Comparison of ENCODE assay signal across 18 cellular contexts in the genomic region with DNA sequence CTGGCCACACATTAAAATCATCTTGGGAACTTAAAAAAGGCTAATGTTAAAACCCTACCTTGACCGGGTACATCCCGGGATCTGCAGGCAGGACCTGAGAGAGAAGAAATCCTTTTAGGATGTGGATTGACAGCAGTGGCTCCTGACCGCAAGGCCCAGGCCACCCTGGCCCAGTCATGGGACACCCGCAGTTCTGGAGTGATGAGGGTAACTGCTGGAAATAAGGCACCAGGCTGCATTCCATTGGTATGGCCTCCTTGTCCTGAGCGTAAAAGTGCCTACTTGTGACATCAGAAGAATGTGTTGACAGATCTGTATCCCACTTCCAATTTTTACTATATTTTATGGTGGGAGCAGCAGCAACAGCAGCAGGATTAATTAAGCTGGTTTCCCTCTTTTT.
DNase-seq lines count a peak whose midpoint lies in the region; ATAC-seq and TF ChIP-seq lines count a peak whose summit lies in the region.
"Had no signal": no experiment of that assay in that cellular context is flagged by ENCODE, and none has a peak within 500 bp of the region (broad histone marks: within the 10 kb centered on the region; RNA-seq: fewer than 3 reads in every experiment).

No MANE protein-coding gene starts in this region.

- peaks cover 41% of the 10 kb centered on the region for H3K9me3 Mint-ChIP-seq in GM23338

- H3K4ac ChIP-seq in mesenchymal stem cell (ENCODE audit: low read depth in 1 of 2, low read length in 2 of 2) = no peak overlapping the region

- no peak overlapping the region for H3K4me3 Mint-ChIP-seq in GM23338
- H3K4me3 Mint-ChIP-seq: CD14-positive monocyte; CD4-positive, alpha-beta memory T cell; HFFc6 had no signal

- DNase-seq in GM23338 (ENCODE audit: low spot score) (no peak), SJSA1 (ENCODE audit: low read depth in 1 of 2, low spot score in 2 of 2) (peak; percentile 37 to 49), mesenchymal stem cell (no peak), AG20443 (ENCODE audit: low spot score) (no peak), HT-29 (ENCODE audit: low spot score) (no peak), adrenal gland (no peak), EL (no peak)
- DNase-seq: CD4-positive, alpha-beta memory T cell; DMS 273 treated with DMSO at 0.1 percent for 48 hours; DMS53; DND-41; GOT3; H7; HFFc6 had no signal

- no peak overlapping the region for H3K27ac Mint-ChIP-seq in GM23338
- H3K27ac Mint-ChIP-seq: CD14-positive monocyte; CD4-positive, alpha-beta memory T cell; HFFc6 had no signal

- H2BK5ac ChIP-seq in mesenchymal stem cell (ENCODE audit: low read depth, low read length, poor library complexity, severe bottlenecking) = no peak overlapping the region

- H2BK15ac ChIP-seq in mesenchymal stem cell (ENCODE audit: low read depth, poor library complexity, severe bottlenecking) = no peak overlapping the region

- no peak overlapping the region for H3K4me2 ChIP-seq in GM23338
- no peak overlapping the region for H3K4me2 ChIP-seq in mesenchymal stem cell (ENCODE audit: low read length, poor library complexity, severe bottlenecking)
- H3K4me2 ChIP-seq: BLaER1, KMS-11 had no signal

- intact Hi-C loops in adrenal gland (cut with DNase I) = no loop called here

- no peaks in the 10 kb centered on the region; the same call in 1 of the 2 replicates for H3K36me3 ChIP-seq in GM23338 (ENCODE audit: insufficient read depth)
- H3K36me3 ChIP-seq in SJSA1 = no peaks in the 10 kb centered on the region
- H3K36me3 ChIP-seq in mesenchymal stem cell (ENCODE audit: control insufficient read depth in 1 of 2, insufficient read depth in 2 of 2, low read depth in 1 of 2, low read length in 2 of 2) = no peaks in the 10 kb centered on the region
- no peaks in the 10 kb centered on the region for H3K36me3 ChIP-seq in adrenal gland (replicated peaks in 1 of 2)
- H3K36me3 ChIP-seq: BLaER1 had no signal

- no peaks in the 10 kb centered on the region for H3K79me2 ChIP-seq in GM23338 (replicated peaks; ENCODE audit: insufficient read depth)

- H3K9ac ChIP-seq in mesenchymal stem cell (ENCODE audit: low read length) = no peak overlapping the region
- H3K9ac ChIP-seq: BLaER1, KMS-11 had no signal

- TF ChIP-seq CTCF in GM23338 (conservative IDR thresholded peaks at IDR 0.05; ENCODE audit: low read depth in 2 of 2) (no peak), adrenal gland (IDR thresholded peaks at IDR 0.05) (no peak)

- H3K27me3 Mint-ChIP-seq in GM23338 (ENCODE audit: insufficient read depth, low read depth, poor library complexity) = peaks cover 6% of the 10 kb centered on the region

- WGBS in mesenchymal stem cell = 98% methylated on average over 4 of the region's 5 CpGs
- 94 to 98% (median 96%) methylated on average over 5 of the region's 5 CpGs for whole genome bisulfite sequencing in adrenal gland, 4 donors

- no peak for ATAC-seq in GM23338
- ATAC-seq: HCT116 had no signal

- no peak overlapping the region for H3K14ac ChIP-seq in mesenchymal stem cell (ENCODE audit: low read length in 2 of 2)

- no peaks in the 10 kb centered on the region; the same call in 2 of the 3 replicates for H3K4me1 Mint-ChIP-seq in GM23338
- H3K4me1 Mint-ChIP-seq: CD4-positive, alpha-beta memory T cell had no signal

- TF ChIP-seq POLR2A in adrenal gland (IDR thresholded peaks at IDR 0.05) = no peak

- H3F3A ChIP-seq in GM23338 (replicated peaks; ENCODE audit: low read depth) = no peaks in the 10 kb centered on the region

- H3K27me3 ChIP-seq in GM23338 (ENCODE audit: insufficient read depth) = no peaks in the 10 kb centered on the region
- H3K27me3 ChIP-seq in SJSA1 (replicated peaks) = no peaks in the 10 kb centered on the region
- no peaks in the 10 kb centered on the region for H3K27me3 ChIP-seq in mesenchymal stem cell (ENCODE audit: control insufficient read depth in 1 of 2, insufficient read depth in 1 of 2, low read length in 2 of 2)
- no peaks in the 10 kb centered on the region for H3K27me3 ChIP-seq in adrenal gland
- H3K27me3 ChIP-seq: BLaER1 had no signal

- no peaks in the 10 kb centered on the region for H3K79me1 ChIP-seq in mesenchymal stem cell (replicated peaks; ENCODE audit: low read length, poor library complexity, severe bottlenecking)

- H3K4me1 ChIP-seq in GM23338 (ENCODE audit: insufficient read depth) (no peaks in the 10 kb centered on the region), SJSA1 (replicated peaks) (peaks cover 74% of the 10 kb centered on the region), mesenchymal stem cell (ENCODE audit: control insufficient read depth, insufficient read depth, low read depth, low read length) (peaks cover 4% of the 10 kb centered on the region), adrenal gland (replicated peaks in 1 of 2) (no peaks in the 10 kb centered on the region)
- H3K4me1 ChIP-seq: BLaER1 had no signal

- peaks cover 3% of the 10 kb centered on the region for H3K9me2 ChIP-seq in GM23338 (ENCODE audit: insufficient read depth)

- H3K27ac ChIP-seq in GM23338 (ENCODE audit: low read depth) (no peak overlapping the region), SJSA1 (peak overlapping the region; percentile 78), mesenchymal stem cell (ENCODE audit: low read length, poor library complexity, severe bottlenecking) (no peak overlapping the region), adrenal gland (no peak overlapping the region)
- H3K27ac ChIP-seq: BLaER1, KMS-11 had no signal

- no peak overlapping the region for H2BK120ac ChIP-seq in mesenchymal stem cell (ENCODE audit: low read depth, low read length)

- peak overlapping the region in 1 of 2 experiments; percentile 84 for H2BK12ac ChIP-seq in mesenchymal stem cell (ENCODE audit: low read length in 2 of 2)

- H3K9me3 ChIP-seq in SJSA1 (replicated peaks) (peaks cover 25% of the 10 kb centered on the region), mesenchymal stem cell (ENCODE audit: control insufficient read depth, low read length) (peaks cover 18% of the 10 kb centered on the region), adrenal gland (replicated peaks in 1 of 3) (peaks cover 0 to 8% (median 0%) of the 10 kb centered on the region in 3 donors)

- 0 out of 2 replicates have a peak overlapping the region, but pooled peaks have one; percentile 14 for H2AFZ ChIP-seq in GM23338
- H2AFZ ChIP-seq in mesenchymal stem cell (ENCODE audit: low read depth, low read length) = no peak overlapping the region

- H4K8ac ChIP-seq in mesenchymal stem cell (ENCODE audit: low read length) = no peak overlapping the region

- H4K20me1 ChIP-seq in GM23338 (replicated peaks; ENCODE audit: insufficient read depth) = no peaks in the 10 kb centered on the region
- H4K20me1 ChIP-seq: BLaER1 had no signal

- no peak overlapping the region for H3K4me3 ChIP-seq in GM23338
- no peak overlapping the region for H3K4me3 ChIP-seq in SJSA1
- no peak overlapping the region for H3K4me3 ChIP-seq in mesenchymal stem cell (ENCODE audit: insufficient read depth in 1 of 2, low read depth in 1 of 2, low read length in 2 of 2)
- H3K4me3 ChIP-seq in adrenal gland = no peak overlapping the region
- H3K4me3 ChIP-seq: BLaER1 had no signal

- H4K91ac ChIP-seq in mesenchymal stem cell (ENCODE audit: low read length) = peak overlapping the region; percentile 79

- no peak overlapping the region for H2AK5ac ChIP-seq in mesenchymal stem cell (ENCODE audit: low read length, severe bottlenecking)

- H3K18ac ChIP-seq in mesenchymal stem cell (ENCODE audit: low read depth in 1 of 2, low read length in 2 of 2) = no peak overlapping the region

- no peak overlapping the region for H3K23ac ChIP-seq in mesenchymal stem cell (ENCODE audit: low read length in 2 of 2)

- H3K36me3 Mint-ChIP-seq in GM23338 (ENCODE audit: low read depth) = peaks cover 21% of the 10 kb centered on the region

TF ChIP-seq in GM23338, 12 proteins besides CTCF, POLR2A, EP300 and RAD21 (continues in another document):
- TF ChIP-seq, protein P1, sequence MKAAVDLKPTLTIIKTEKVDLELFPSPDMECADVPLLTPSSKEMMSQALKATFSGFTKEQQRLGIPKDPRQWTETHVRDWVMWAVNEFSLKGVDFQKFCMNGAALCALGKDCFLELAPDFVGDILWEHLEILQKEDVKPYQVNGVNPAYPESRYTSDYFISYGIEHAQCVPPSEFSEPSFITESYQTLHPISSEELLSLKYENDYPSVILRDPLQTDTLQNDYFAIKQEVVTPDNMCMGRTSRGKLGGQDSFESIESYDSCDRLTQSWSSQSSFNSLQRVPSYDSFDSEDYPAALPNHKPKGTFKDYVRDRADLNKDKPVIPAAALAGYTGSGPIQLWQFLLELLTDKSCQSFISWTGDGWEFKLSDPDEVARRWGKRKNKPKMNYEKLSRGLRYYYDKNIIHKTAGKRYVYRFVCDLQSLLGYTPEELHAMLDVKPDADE (IDR thresholded peaks at IDR 0.05) = no peak
- no peak for TF ChIP-seq EZH2 (IDR thresholded peaks at IDR 0.05; ENCODE audit: low read depth, unreplicated experiment)
- no peak for TF ChIP-seq POLR2AphosphoS5 (IDR thresholded peaks at IDR 0.05; ENCODE audit: low read depth)
- TF ChIP-seq, protein P2, sequence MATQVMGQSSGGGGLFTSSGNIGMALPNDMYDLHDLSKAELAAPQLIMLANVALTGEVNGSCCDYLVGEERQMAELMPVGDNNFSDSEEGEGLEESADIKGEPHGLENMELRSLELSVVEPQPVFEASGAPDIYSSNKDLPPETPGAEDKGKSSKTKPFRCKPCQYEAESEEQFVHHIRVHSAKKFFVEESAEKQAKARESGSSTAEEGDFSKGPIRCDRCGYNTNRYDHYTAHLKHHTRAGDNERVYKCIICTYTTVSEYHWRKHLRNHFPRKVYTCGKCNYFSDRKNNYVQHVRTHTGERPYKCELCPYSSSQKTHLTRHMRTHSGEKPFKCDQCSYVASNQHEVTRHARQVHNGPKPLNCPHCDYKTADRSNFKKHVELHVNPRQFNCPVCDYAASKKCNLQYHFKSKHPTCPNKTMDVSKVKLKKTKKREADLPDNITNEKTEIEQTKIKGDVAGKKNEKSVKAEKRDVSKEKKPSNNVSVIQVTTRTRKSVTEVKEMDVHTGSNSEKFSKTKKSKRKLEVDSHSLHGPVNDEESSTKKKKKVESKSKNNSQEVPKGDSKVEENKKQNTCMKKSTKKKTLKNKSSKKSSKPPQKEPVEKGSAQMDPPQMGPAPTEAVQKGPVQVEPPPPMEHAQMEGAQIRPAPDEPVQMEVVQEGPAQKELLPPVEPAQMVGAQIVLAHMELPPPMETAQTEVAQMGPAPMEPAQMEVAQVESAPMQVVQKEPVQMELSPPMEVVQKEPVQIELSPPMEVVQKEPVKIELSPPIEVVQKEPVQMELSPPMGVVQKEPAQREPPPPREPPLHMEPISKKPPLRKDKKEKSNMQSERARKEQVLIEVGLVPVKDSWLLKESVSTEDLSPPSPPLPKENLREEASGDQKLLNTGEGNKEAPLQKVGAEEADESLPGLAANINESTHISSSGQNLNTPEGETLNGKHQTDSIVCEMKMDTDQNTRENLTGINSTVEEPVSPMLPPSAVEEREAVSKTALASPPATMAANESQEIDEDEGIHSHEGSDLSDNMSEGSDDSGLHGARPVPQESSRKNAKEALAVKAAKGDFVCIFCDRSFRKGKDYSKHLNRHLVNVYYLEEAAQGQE (IDR thresholded peaks at IDR 0.05; ENCODE audit: unreplicated experiment) = no peak

Comparison
In these comparisons a context has a peak if more than half of its experiments do, and no peak if none do; other contexts are left out.
1. DNase-seq: peak in SJSA1 (2 of 2); none in GM23338 (single experiment), mesenchymal stem cell (single experiment), AG20443 (single experiment), HT-29 (single experiment), adrenal gland (0 of 7) and EL (single experiment).